16 cellular contexts compared by ENCODE assay signal in the genomic region with DNA sequence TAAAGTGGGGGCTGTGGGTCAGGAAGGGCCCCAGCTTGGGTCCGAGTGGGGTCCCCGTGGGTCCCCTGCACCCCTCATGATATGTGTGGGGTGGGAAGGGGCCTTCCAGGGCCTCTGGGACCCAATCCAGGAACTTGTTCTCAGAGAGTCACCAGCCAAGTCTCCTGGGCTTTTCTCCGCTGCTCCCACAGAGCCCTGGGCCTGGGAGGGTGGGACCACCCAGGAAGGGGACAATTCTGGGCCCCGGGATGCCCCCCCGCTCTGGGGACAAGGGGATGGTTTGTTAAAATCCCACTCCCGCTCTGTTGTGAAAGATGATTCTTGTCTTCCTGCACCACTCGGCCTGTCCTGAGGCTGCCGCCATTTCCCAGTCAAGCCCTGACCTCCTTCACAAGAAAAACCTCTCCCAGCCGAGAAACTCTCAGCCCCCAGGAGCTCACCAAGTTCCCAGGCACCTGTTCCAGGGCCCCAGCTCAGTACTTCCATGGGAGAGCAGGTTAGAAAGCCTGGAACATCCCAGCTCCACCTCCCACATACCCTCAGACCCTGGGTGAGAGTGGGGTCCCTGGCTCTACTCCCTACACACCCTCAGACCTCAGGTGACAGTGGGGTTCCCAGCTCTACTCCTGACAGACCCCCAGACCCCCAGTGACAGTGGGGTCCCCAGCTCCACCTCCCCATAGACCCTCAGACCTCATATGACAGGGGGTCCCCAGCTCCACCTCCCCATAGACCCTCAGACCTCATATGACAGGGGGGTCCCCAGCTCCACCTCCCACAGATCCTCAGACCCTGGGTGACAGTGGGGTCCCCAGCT.
DNase-seq lines count a peak whose midpoint lies in the region; ATAC-seq and TF ChIP-seq lines count a peak whose summit lies in the region.
"Had no signal": no experiment of that assay in that cellular context is flagged by ENCODE, and none has a peak within 500 bp of the region (broad histone marks: within the 10 kb centered on the region; RNA-seq: fewer than 3 reads in every experiment).

No MANE protein-coding gene starts in this region.

- H3F3A ChIP-seq in SK-N-SH (replicated peaks; ENCODE audit: insufficient read depth), result no peaks in the 10 kb centered on the region

- intact Hi-C loops in Right ventricle myocardium inferior (cut with DNase I) (no loop called here), aorta (cut with DNase I) (no loop called here), stomach (cut with DNase I; ENCODE audit: low total_unique reads) (no loop called here)

- no peak for ATAC-seq in Right ventricle myocardium inferior
- ATAC-seq in aorta (ENCODE audit: low FRiP score), result peak; percentile 13
- ATAC-seq: activated T-cell treated with anti-CD3 and anti-CD28 coated beads, Interleukin-2, amount 50 U/mL, for 4 hours had no signal

- no peaks in the 10 kb centered on the region for H3K27me3 ChIP-seq in right atrium auricular region
- no peaks in the 10 kb centered on the region for H3K27me3 ChIP-seq in aorta (ENCODE audit: control insufficient read depth in 1 of 2, insufficient read depth in 2 of 2, low read length in 1 of 2)
- peaks cover 0 to 30% (median 0%) of the 10 kb centered on the region in 3 donors for H3K27me3 ChIP-seq in stomach
- no peaks in the 10 kb centered on the region for H3K27me3 ChIP-seq in SK-N-SH (ENCODE audit: insufficient read depth)
- H3K27me3 ChIP-seq: Peyer's patch had no signal

- TF ChIP-seq POLR2A in stomach (IDR thresholded peaks at IDR 0.05), result no peak

- no peaks in the 10 kb centered on the region for H3K79me2 ChIP-seq in SK-N-SH (ENCODE audit: insufficient read depth)

- H3K27ac ChIP-seq in right atrium auricular region (no peak overlapping the region), coronary artery (peak overlapping the region in 1 of 2 donors; percentile 54), aorta (ENCODE audit: low read depth in 1 of 2, low read length in 2 of 2) (no peak overlapping the region), stomach (no peak overlapping the region), SK-N-SH (ENCODE audit: low read depth in 2 of 2, low read length in 1 of 2) (no peak overlapping the region)
- H3K27ac ChIP-seq: Peyer's patch had no signal

- H3K9me2 ChIP-seq in SK-N-SH, result no peaks in the 10 kb centered on the region

- H3K4me2 ChIP-seq in SK-N-SH, result no peak overlapping the region

- no peak for TF ChIP-seq CTCF in right atrium auricular region (IDR thresholded peaks at IDR 0.05)
- TF ChIP-seq CTCF in coronary artery (IDR thresholded peaks at IDR 0.05), result no peak
- no peak for TF ChIP-seq CTCF in nephron progenitor cell (IDR thresholded peaks at IDR 0.05)
- TF ChIP-seq CTCF in stomach (IDR thresholded peaks at IDR 0.05), result no peak
- TF ChIP-seq CTCF in SK-N-SH (IDR thresholded peaks at IDR 0.05), result no peak

- no peaks in the 10 kb centered on the region for H3K36me3 Mint-ChIP-seq in nephron progenitor cell (ENCODE audit: low read depth)
- H3K36me3 Mint-ChIP-seq: activated naive CD8-positive, alpha-beta T cell treated with anti-CD3 and anti-CD28 coated beads, Interleukin-2, amount 10 ng/mL, durations not matched to agents 7 days and 5 days; CD8-positive, alpha-beta memory T cell had no signal

- no peaks in the 10 kb centered on the region for H4K20me1 ChIP-seq in SK-N-SH (ENCODE audit: insufficient read depth)

- WGBS in aorta, 2 donors, result 66 to 71% methylated on average over 9 of the region's 9 CpGs
- WGBS in stomach, 5 donors, result 64 to 80% (median 73%) methylated on average over 7 to 9 of the region's 9 CpGs
- 48% methylated on average over 7 of the region's 9 CpGs for WGBS in SK-N-SH (ENCODE audit: low lambda C conversion rate)

- H3K36me3 ChIP-seq in right atrium auricular region (no peaks in the 10 kb centered on the region), aorta (ENCODE audit: control insufficient read depth in 1 of 2, insufficient read depth in 2 of 2, low read length in 1 of 2) (no peaks in the 10 kb centered on the region), stomach (no peaks in the 10 kb centered on the region), SK-N-SH (replicated peaks in 1 of 2; ENCODE audit: control insufficient read depth in 1 of 2, insufficient read depth in 2 of 2, low read length in 1 of 2) (no peaks in the 10 kb centered on the region)
- H3K36me3 ChIP-seq: Peyer's patch had no signal

- H3K9me3 ChIP-seq in right atrium auricular region (no peaks in the 10 kb centered on the region), aorta (ENCODE audit: control insufficient read depth, low read length) (no peaks in the 10 kb centered on the region), stomach (no peaks in the 10 kb centered on the region), SK-N-SH (no peaks in the 10 kb centered on the region)
- H3K9me3 ChIP-seq: Peyer's patch had no signal

- peaks cover 51% of the 10 kb centered on the region for H3K4me1 Mint-ChIP-seq in nephron progenitor cell

- peaks cover 21% of the 10 kb centered on the region for H3K27me3 Mint-ChIP-seq in nephron progenitor cell (ENCODE audit: low read depth, poor library complexity)

- peak overlapping the region; percentile 59 for H3K27ac Mint-ChIP-seq in nephron progenitor cell
- H3K27ac Mint-ChIP-seq: activated naive CD8-positive, alpha-beta T cell treated with anti-CD3 and anti-CD28 coated beads, Interleukin-2, amount 10 ng/mL, durations not matched to agents 7 days and 5 days had no signal

- POLR2A ChIA-PET in SK-N-SH (lab: Yijun Ruan, JAX), result no interaction called here

- no peak for TF ChIP-seq EP300 in stomach (IDR thresholded peaks at IDR 0.05)
- no peak for TF ChIP-seq EP300 in SK-N-SH (IDR thresholded peaks at IDR 0.05; ENCODE audit: borderline replicate concordance in 1 of 2, low read depth in 1 of 2, low read length in 1 of 2)

- H3K4me1 ChIP-seq in right atrium auricular region, result peaks cover 0 to 7% of the 10 kb centered on the region in 2 donors
- no peaks in the 10 kb centered on the region for H3K4me1 ChIP-seq in aorta (ENCODE audit: control insufficient read depth in 1 of 2, insufficient read depth in 2 of 2, low read length in 2 of 2)
- H3K4me1 ChIP-seq in stomach, result peaks cover 0 to 10% (median 3%) of the 10 kb centered on the region in 4 donors
- H3K4me1 ChIP-seq in SK-N-SH (ENCODE audit: control insufficient read depth in 1 of 2, insufficient read depth in 2 of 2, low read depth in 1 of 2, low read length in 1 of 2), result peaks cover 0 to 6% of the 10 kb centered on the region in 2 experiments; a peak in 1 of 4 replicates

- DNase-seq in right atrium auricular region (ENCODE audit: low spot score) (peak; percentile 50), Right ventricle myocardium inferior (ENCODE audit: missing footprints) (no peak), coronary artery (ENCODE audit: low spot score) (peak; percentile 73), nephron progenitor cell (no peak), aorta (peak in 1 of 2 donors; percentile 67), NCI-H146 treated with DMSO at 0.1 percent for 48 hours (lab: John Stamatoyannopoulos, UW; ENCODE audit: unreplicated experiment) (no peak), stomach (no peak), SK-N-SH (no peak)
- DNase-seq: activated naive CD8-positive, alpha-beta T cell treated with anti-CD3 and anti-CD28 coated beads, Interleukin-2, amount 10 ng/mL, durations not matched to agents 7 days and 5 days; activated T-cell treated with anti-CD3 and anti-CD28 coated beads, Interleukin-2, amount 50 U/mL, for 4 hours; CD8-positive, alpha-beta memory T cell; mesendoderm; NCI-H1417; NCI-H748 treated with DMSO at 0.1 percent for 48 hours; Peyer's patch; stimulated activated naive CD4-positive, alpha-beta T cell treated with Interleukin-2 at 50 U/mL for 16 hours had no signal

- no peak overlapping the region for H3K9ac ChIP-seq in SK-N-SH

- H3K4me3 Mint-ChIP-seq in nephron progenitor cell, result no peak overlapping the region
- H3K4me3 Mint-ChIP-seq: activated naive CD8-positive, alpha-beta T cell treated with anti-CD3 and anti-CD28 coated beads, Interleukin-2, amount 10 ng/mL, durations not matched to agents 7 days and 5 days; activated T-cell treated with anti-CD3 and anti-CD28 coated beads, Interleukin-2, amount 50 U/mL, for 4 hours had no signal

- no peak for TF ChIP-seq RAD21 in SK-N-SH (IDR thresholded peaks at IDR 0.05; ENCODE audit: low read length)

- CTCF ChIA-PET in SK-N-SH (lab: Yijun Ruan, JAX), result interaction anchor here (1.1 to 1.2 kb wide), 2 partner anchors 9 to 14 kb away, joined by 3 read pairs; no protein-coding TSS in a partner anchor

- no peak overlapping the region for H2AFZ ChIP-seq in SK-N-SH (ENCODE audit: low read depth)

- H3K4me3 ChIP-seq in right atrium auricular region (no peak overlapping the region), coronary artery (no peak overlapping the region), aorta (ENCODE audit: low read length in 2 of 2) (no peak overlapping the region), stomach (no peak overlapping the region), SK-N-SH (ENCODE audit: low read depth in 2 of 2, low read length in 1 of 2) (no peak overlapping the region)
- H3K4me3 ChIP-seq: Peyer's patch had no signal

- no peaks in the 10 kb centered on the region for H3K9me3 Mint-ChIP-seq in nephron progenitor cell
- H3K9me3 Mint-ChIP-seq: activated naive CD8-positive, alpha-beta T cell treated with anti-CD3 and anti-CD28 coated beads, Interleukin-2, amount 10 ng/mL, durations not matched to agents 7 days and 5 days; activated T-cell treated with anti-CD3 and anti-CD28 coated beads, Interleukin-2, amount 50 U/mL, for 4 hours; CD8-positive, alpha-beta memory T cell had no signal

TF ChIP-seq in SK-N-SH, 30 proteins besides CTCF, POLR2A, EP300 and RAD21:
- TF ChIP-seq RXRA (IDR thresholded peaks at IDR 0.05; ENCODE audit: borderline replicate concordance, low read depth), result no peak
- TF ChIP-seq, protein P1, sequence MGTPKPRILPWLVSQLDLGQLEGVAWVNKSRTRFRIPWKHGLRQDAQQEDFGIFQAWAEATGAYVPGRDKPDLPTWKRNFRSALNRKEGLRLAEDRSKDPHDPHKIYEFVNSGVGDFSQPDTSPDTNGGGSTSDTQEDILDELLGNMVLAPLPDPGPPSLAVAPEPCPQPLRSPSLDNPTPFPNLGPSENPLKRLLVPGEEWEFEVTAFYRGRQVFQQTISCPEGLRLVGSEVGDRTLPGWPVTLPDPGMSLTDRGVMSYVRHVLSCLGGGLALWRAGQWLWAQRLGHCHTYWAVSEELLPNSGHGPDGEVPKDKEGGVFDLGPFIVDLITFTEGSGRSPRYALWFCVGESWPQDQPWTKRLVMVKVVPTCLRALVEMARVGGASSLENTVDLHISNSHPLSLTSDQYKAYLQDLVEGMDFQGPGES (IDR thresholded peaks at IDR 0.05; ENCODE audit: low read depth, low read length), result no peak
- TF ChIP-seq FOXM1 (IDR thresholded peaks at IDR 0.05; ENCODE audit: low read depth), result no peak
- TF ChIP-seq MEF2A (IDR thresholded peaks at IDR 0.05; ENCODE audit: borderline replicate concordance, low read depth), result no peak

Comparison
In these comparisons a context has a peak if more than half of its experiments do, and no peak if none do; other contexts are left out.
1. DNase-seq: peak in right atrium auricular region (single experiment) and coronary artery (single experiment); none in Right ventricle myocardium inferior (single experiment), nephron progenitor cell (single experiment), NCI-H146 treated with DMSO at 0.1 percent for 48 hours (single experiment), stomach (single experiment) and SK-N-SH (single experiment).